In the genomic region with DNA sequence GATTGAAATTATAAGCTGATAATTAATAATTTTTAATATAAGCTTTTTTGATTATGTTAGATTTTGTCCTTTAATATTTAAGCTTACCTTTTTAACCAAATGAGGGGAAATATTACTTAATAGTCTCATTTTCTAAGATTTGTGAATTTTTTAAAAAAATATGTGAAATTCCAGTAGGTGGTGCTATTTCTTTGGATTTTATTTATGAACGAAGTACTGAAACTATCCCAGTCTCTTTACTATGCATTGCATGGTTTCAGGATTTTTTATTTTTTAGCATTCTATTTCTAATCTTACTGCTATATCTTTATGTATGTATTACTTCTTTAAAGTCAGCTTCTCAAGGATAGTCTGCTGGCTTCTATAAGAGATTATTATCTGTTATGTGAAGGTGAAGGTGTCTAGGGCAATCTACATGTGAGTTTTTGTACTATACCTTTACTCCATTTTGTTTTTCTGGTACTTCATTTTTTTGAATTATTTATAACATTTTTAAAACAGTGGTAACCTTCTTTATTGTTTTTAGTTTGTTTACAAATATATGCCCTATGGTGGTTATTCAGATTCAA, we compare ENCODE assay signal across 8 cellular contexts.
DNase-seq lines count a peak whose midpoint lies in the region; ATAC-seq and TF ChIP-seq lines count a peak whose summit lies in the region.

No MANE protein-coding gene starts in this region.

- ATAC-seq in GM21526 (IDR thresholded peaks at IDR 0.05; ENCODE audit: low FRiP score, unreplicated experiment) (peak; percentile 61), SK-N-SH treated with all-trans-retinoic acid at 6 μM for 48 hours (peak; percentile 55), GM18868 (IDR thresholded peaks at IDR 0.05; ENCODE audit: unreplicated experiment) (no peak), HG03432 (IDR thresholded peaks at IDR 0.05; ENCODE audit: unreplicated experiment) (no peak)

- peak; percentile 12 for DNase-seq in AG10803 (ENCODE audit: low read depth)
- DNase-seq in iris pigment epithelial cell (ENCODE audit: low read depth): peak; percentile 2
- DNase-seq in NK-92 (lab: John Stamatoyannopoulos, UW; ENCODE audit: unreplicated experiment): no peak
- no peak for DNase-seq in GM19238 (ENCODE audit: insufficient read length, low spot score)

- H3K4me3 ChIP-seq in AG10803 (ENCODE audit: low read length): no peak overlapping the region

- peak; percentile 52 for TF ChIP-seq CTCF in AG10803 (conservative IDR thresholded peaks at IDR 0.05; ENCODE audit: low read length)

TF ChIP-seq in SK-N-SH treated with all-trans-retinoic acid at 6 μM for 48 hours, 23 proteins besides CTCF, POLR2A, EP300 and RAD21:
- TF ChIP-seq ZNF70 (CRISPR knock-in tag; IDR thresholded peaks at IDR 0.05) (no peak), ARNTL (CRISPR knock-in tag; IDR thresholded peaks at IDR 0.05; ENCODE audit: borderline replicate concordance, low read depth) (no peak), ZFP30 (CRISPR knock-in tag; IDR thresholded peaks at IDR 0.05) (no peak), ZC3H10 (CRISPR knock-in tag; IDR thresholded peaks at IDR 0.05) (no peak)
- TF ChIP-seq, protein P1, sequence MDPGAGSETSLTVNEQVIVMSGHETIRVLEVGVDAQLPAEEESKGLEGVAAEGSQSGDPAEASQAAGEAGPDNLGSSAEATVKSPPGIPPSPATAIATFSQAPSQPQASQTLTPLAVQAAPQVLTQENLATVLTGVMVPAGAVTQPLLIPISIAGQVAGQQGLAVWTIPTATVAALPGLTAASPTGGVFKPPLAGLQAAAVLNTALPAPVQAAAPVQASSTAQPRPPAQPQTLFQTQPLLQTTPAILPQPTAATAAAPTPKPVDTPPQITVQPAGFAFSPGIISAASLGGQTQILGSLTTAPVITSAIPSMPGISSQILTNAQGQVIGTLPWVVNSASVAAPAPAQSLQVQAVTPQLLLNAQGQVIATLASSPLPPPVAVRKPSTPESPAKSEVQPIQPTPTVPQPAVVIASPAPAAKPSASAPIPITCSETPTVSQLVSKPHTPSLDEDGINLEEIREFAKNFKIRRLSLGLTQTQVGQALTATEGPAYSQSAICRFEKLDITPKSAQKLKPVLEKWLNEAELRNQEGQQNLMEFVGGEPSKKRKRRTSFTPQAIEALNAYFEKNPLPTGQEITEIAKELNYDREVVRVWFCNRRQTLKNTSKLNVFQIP (CRISPR knock-in tag; IDR thresholded peaks at IDR 0.05; ENCODE audit: borderline replicate concordance, low read depth): no peak

Comparison
In these comparisons a context has a peak if more than half of its experiments do, and no peak if none do; other contexts are left out.
1. DNase-seq: peak in AG10803 (single experiment) and iris pigment epithelial cell (single experiment); none in NK-92 (single experiment) and GM19238 (single experiment).
2. ATAC-seq: peak in GM21526 (single experiment) and SK-N-SH treated with all-trans-retinoic acid at 6 μM for 48 hours (single experiment); none in GM18868 (single experiment) and HG03432 (single experiment).